ENCODE assay signal across 9 cellular contexts in genomic region chr15:101152914-101153313, GRCh38.
DNase-seq lines count a peak whose midpoint lies in the region; ATAC-seq, FAIRE-seq and TF ChIP-seq lines count a peak whose summit lies in the region.
"Had no signal": no experiment of that assay in that cellular context is flagged by ENCODE, and none has a peak within 500 bp of the region (broad histone marks: within the 10 kb centered on the region; RNA-seq: fewer than 3 reads in every experiment).

No MANE protein-coding gene starts in this region.

- CTCF ChIA-PET in HCT116 (lab: Charles Lee): no interaction called here

- H3K79me2 ChIP-seq in HCT116 (ENCODE audit: insufficient read depth, low read length): no peaks in the 10 kb centered on the region
- H3K79me2 ChIP-seq: parathyroid adenoma had no signal

- no peak for TF ChIP-seq EP300 in gastroesophageal sphincter (IDR thresholded peaks at IDR 0.05)

- ATAC-seq in HCT116 (peak; percentile 93), mucosa of descending colon (peak; percentile 29), gastroesophageal sphincter (no peak)

- H4K20me1 ChIP-seq in HCT116 (ENCODE audit: insufficient read depth): no peaks in the 10 kb centered on the region

- no peaks in the 10 kb centered on the region for H3K9me2 ChIP-seq in HCT116 (ENCODE audit: insufficient read depth)

- H3K9me3 ChIP-seq in HCT116 (ENCODE audit: control insufficient read depth in 1 of 2, insufficient read depth in 1 of 2, low read depth in 1 of 2, low read length in 2 of 2) (no peaks in the 10 kb centered on the region), WERI-Rb-1 (ENCODE audit: severe bottlenecking) (no peaks in the 10 kb centered on the region), mucosa of descending colon (no peaks in the 10 kb centered on the region), gastroesophageal sphincter (no peaks in the 10 kb centered on the region)

- no peak for TF ChIP-seq POLR2A in HCT116 (IDR thresholded peaks at IDR 0.05; ENCODE audit: borderline replicate concordance, extremely low read depth, insufficient read depth, insufficient read length)
- no peak for TF ChIP-seq POLR2A in gastroesophageal sphincter (IDR thresholded peaks at IDR 0.05)

- TF ChIP-seq CTCF in D721Med (IDR thresholded peaks at IDR 0.05; ENCODE audit: insufficient read depth, missing control alignments) (peak; percentile 34), HCT116 (IDR thresholded peaks at IDR 0.05 in 2 of 3, conservative IDR thresholded peaks at IDR 0.05 in 1 of 3; ENCODE audit: borderline replicate concordance in 1 of 3, insufficient read depth in 1 of 3, low read depth in 2 of 3, low read length in 2 of 3) (peak in 2 of 3 experiments; percentile 61 to 63; a peak in 4 of 6 replicates), WERI-Rb-1 (IDR thresholded peaks at IDR 0.05; ENCODE audit: low read depth, low read length) (peak; percentile 74), mucosa of descending colon (IDR thresholded peaks at IDR 0.05) (no peak), gastroesophageal sphincter (IDR thresholded peaks at IDR 0.05) (peak in 1 of 4 experiments; percentile 7)

- POLR2A ChIA-PET in HCT116 (lab: Charles Lee): no interaction called here

- RAD21 ChIA-PET in HCT116 (lab: Charles Lee; ENCODE audit: low non-redundant PET in 1 of 2, low total read pairs in 2 of 2, uncharacterized antibody in 2 of 2, unreplicated experiment in 2 of 2): no interaction called here

- no peak for TF ChIP-seq RAD21 in HCT116 (IDR thresholded peaks at IDR 0.05; ENCODE audit: low read depth)

- BruUV-seq in HCT116 (replicated peaks; lab: Mats Ljungman, UMichigan): no TSS peak

- H3K27ac ChIP-seq in HCT116 (ENCODE audit: low read depth, low read length): no peak overlapping the region
- no peak overlapping the region for H3K27ac ChIP-seq in WERI-Rb-1
- no peak overlapping the region for H3K27ac ChIP-seq in gastroesophageal sphincter
- H3K27ac ChIP-seq: parathyroid adenoma had no signal

- no peaks in the 10 kb centered on the region for H3K36me3 ChIP-seq in HCT116 (ENCODE audit: control insufficient read depth in 1 of 2, insufficient read depth in 2 of 2, low read length in 2 of 2)
- no peaks in the 10 kb centered on the region for H3K36me3 ChIP-seq in WERI-Rb-1
- H3K36me3 ChIP-seq in mucosa of descending colon (ENCODE audit: low read depth): no peaks in the 10 kb centered on the region
- H3K36me3 ChIP-seq in gastroesophageal sphincter: no peaks in the 10 kb centered on the region

- no peak for DNase-seq in D721Med (ENCODE audit: insufficient read length, low spot score)
- no peak for DNase-seq in HCT116 (ENCODE audit: low read depth, low spot score)
- DNase-seq in WERI-Rb-1: peak; percentile 49
- DNase-seq in mucosa of descending colon: peak in 1 of 3 donors; percentile 46
- DNase-seq in DMS79 (lab: John Stamatoyannopoulos, UW): no peak
- DNase-seq in stimulated activated CD4-positive, alpha-beta T cell treated with anti-CD3 and anti-CD28 coated beads, Interleukin-1b, Interleukin-23, amount 100 ng/mL, for 48 hours: no peak
- no peak for DNase-seq in NCI-H1092 treated with DMSO at 0.1 percent for 48 hours (lab: John Stamatoyannopoulos, UW)

- intact Hi-C loops in HCT116 (cut with micrococcal nuclease) (no loop called here), mucosa of descending colon (cut with DNase I, micrococcal nuclease) (no loop called here)

- 91 to 100% methylated on average over 2 to 10 of the region's 10 CpGs for WGBS in gastroesophageal sphincter (ENCODE audit: low coverage in 1 of 2), 2 donors

- H3K9ac ChIP-seq in HCT116 (ENCODE audit: low read length): no peak overlapping the region
- H3K9ac ChIP-seq: parathyroid adenoma had no signal

- no peak for FAIRE-seq in D721Med (lab: Jason Lieb, UNC)

- H3K4me3 ChIP-seq in HCT116 (replicated peaks in 1 of 2; ENCODE audit: low read depth in 1 of 2, low read length in 2 of 2): no peak overlapping the region
- no peak overlapping the region for H3K4me3 ChIP-seq in WERI-Rb-1 (ENCODE audit: low read depth, low read length)
- H3K4me3 ChIP-seq in mucosa of descending colon: no peak overlapping the region
- H3K4me3 ChIP-seq in gastroesophageal sphincter: no peak overlapping the region

- H3K4me2 ChIP-seq in HCT116 (ENCODE audit: low read length): no peak overlapping the region

- no peaks in the 10 kb centered on the region for H3K4me1 ChIP-seq in HCT116 (ENCODE audit: control insufficient read depth in 1 of 2, insufficient read depth in 2 of 2, low read length in 2 of 2)
- no peaks in the 10 kb centered on the region for H3K4me1 ChIP-seq in mucosa of descending colon (ENCODE audit: low read depth)
- H3K4me1 ChIP-seq in gastroesophageal sphincter: no peaks in the 10 kb centered on the region
- H3K4me1 ChIP-seq: parathyroid adenoma had no signal

- H2AFZ ChIP-seq in HCT116 (ENCODE audit: low read depth, low read length, poor library complexity, severe bottlenecking): no peak overlapping the region
- H2AFZ ChIP-seq: parathyroid adenoma had no signal

- H3K27me3 ChIP-seq in HCT116 (ENCODE audit: insufficient read depth, low read length) (no peaks in the 10 kb centered on the region), WERI-Rb-1 (ENCODE audit: insufficient read depth, low read depth, severe bottlenecking) (no peaks in the 10 kb centered on the region), gastroesophageal sphincter (no peaks in the 10 kb centered on the region)

TF ChIP-seq in HCT116, 20 proteins besides CTCF, POLR2A, EP300 and RAD21:
- TF ChIP-seq SRF (IDR thresholded peaks at IDR 0.05; ENCODE audit: low read depth): no peak
- TF ChIP-seq CEBPB (IDR thresholded peaks at IDR 0.05; ENCODE audit: low read depth): no peak
- TF ChIP-seq ATF3 (IDR thresholded peaks at IDR 0.05): no peak
- TF ChIP-seq REST (IDR thresholded peaks at IDR 0.05; ENCODE audit: low read depth): no peak
- TF ChIP-seq EZH2phosphoT487 (IDR thresholded peaks at IDR 0.05; ENCODE audit: borderline replicate concordance): no peak
- no peak for TF ChIP-seq ELF1 (IDR thresholded peaks at IDR 0.05; ENCODE audit: borderline replicate concordance, low read depth)
- no peak for TF ChIP-seq SP1 (IDR thresholded peaks at IDR 0.05; ENCODE audit: low read depth)
